In the genomic region with DNA sequence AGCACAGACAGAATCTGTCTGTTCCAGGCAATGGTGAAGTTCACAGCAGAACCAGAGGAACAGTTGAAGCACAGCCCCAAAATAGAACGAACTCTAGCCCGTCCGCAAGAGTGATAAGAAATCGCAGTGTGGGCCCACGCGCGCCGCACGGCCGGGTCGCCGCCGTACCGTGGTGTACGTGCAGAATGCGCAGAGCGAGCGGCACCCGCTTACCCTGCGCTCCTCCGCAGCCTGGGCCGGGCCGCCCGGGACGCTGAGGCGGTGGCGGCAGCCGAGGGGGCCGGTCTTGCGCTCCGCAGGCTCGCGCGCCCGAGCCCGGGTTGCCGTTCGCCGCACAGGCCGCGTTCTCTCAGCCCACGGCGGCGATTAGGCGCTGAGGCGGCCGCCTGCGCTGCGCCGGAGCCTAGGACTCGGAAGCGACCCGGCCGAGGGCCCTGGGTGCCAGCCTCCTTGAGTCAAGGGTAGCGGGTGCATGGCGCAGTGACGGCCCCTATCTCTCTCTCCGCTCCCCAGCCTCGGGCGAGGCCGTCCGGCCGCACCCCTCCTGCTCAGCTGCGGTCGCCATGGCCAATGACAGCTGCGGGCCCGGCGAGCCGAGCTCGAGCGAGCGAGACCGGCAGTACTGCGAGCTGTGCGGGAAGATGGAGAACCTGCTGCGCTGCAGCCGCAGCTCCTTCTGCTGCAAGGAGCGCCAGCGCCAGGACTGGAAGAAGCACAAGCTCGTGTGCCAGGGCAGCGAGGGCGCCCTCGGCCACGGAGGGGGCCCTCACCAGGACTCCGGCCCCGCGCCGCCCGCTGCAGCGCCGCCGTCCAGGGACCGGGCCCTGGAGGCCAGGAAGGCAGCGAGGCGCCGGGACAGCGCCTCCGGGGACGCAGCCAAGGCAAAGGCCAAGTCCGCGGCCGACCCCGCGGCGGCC, we compare ENCODE assay signal across 8 cellular contexts. TPM values are rescaled to one million over a fixed set of nuclear protein-coding genes. Genes with fewer than 3 reads are reported as not detected.
DNase-seq lines count a peak whose midpoint lies in the region; ATAC-seq and TF ChIP-seq lines count a peak whose summit lies in the region.

No MANE protein-coding gene starts in this region.

- peak overlapping the region; percentile 68 for H3K4me3 ChIP-seq in HEK293 (ENCODE audit: low read depth, low read length)
- H3K4me3 ChIP-seq in NB4 (ENCODE audit: low read depth, low read length) = peak overlapping the region; percentile 66
- peak overlapping the region; percentile 55 for H3K4me3 ChIP-seq in kidney epithelial cell (ENCODE audit: low read depth, low read length)

- peak overlapping the region; percentile 90 for H3K27ac ChIP-seq in HEK293 (ENCODE audit: extremely low read depth, low read depth, low read length)

- DNase-seq in GM04504 (ENCODE audit: low read depth) (peak; percentile 52), NB4 (ENCODE audit: low read depth) (peak; percentile 87), kidney epithelial cell (ENCODE audit: low read depth) (no peak), GM19240 (ENCODE audit: insufficient read length, low spot score) (no peak)
- DNase-seq in central memory CD4-positive, alpha-beta T cell = peak; percentile 62
- DNase-seq in stimulated activated CD4-positive, alpha-beta T cell treated with anti-CD3 and anti-CD28 coated beads, Interleukin-15, amount 100 ng/mL, for 24 hours = peak; percentile 79

- ATAC-seq in activated CD4-positive, CD25-positive, alpha-beta regulatory T cell treated with anti-CD3 and anti-CD28 coated beads, Interleukin-2, amount 50 U/mL, for 24 hours = peak; percentile 59 to 64

- peaks cover 4% of the 10 kb centered on the region for H3K4me1 ChIP-seq in HEK293 (ENCODE audit: control insufficient read depth, insufficient read depth, low read length)

- H3K9me3 ChIP-seq in HEK293 (ENCODE audit: control insufficient read depth, insufficient read depth, low read depth, low read length) = no peaks in the 10 kb centered on the region

- no peaks in the 10 kb centered on the region for H3K27me3 ChIP-seq in kidney epithelial cell (ENCODE audit: control insufficient read depth, insufficient read depth, low read length)

- POLR2A ChIA-PET in HEK293 (lab: Yijun Ruan, JAX) = interaction anchor here (0.6 to 3.4 kb wide), 7 partner anchors 9 to 82 kb away, joined by 3 to 29 read pairs (median 4); a partner anchor contains a TSS

- H3K36me3 ChIP-seq in HEK293 (ENCODE audit: control insufficient read depth in 2 of 2, insufficient read depth in 1 of 2, low read length in 2 of 2) = peaks cover 14 to 25% of the 10 kb centered on the region in 2 experiments
- H3K36me3 ChIP-seq in kidney epithelial cell (ENCODE audit: control insufficient read depth, insufficient read depth, low read length) = no peaks in the 10 kb centered on the region

- peak; percentile 36; the same call in 1 of the 2 replicates for TF ChIP-seq CTCF in HEK293 (tag by site-specific recombination; IDR thresholded peaks at IDR 0.05)
- no peak for TF ChIP-seq CTCF in NB4 (IDR thresholded peaks at IDR 0.05; ENCODE audit: low read depth, low read length)
- TF ChIP-seq CTCF in kidney epithelial cell (IDR thresholded peaks at IDR 0.05; ENCODE audit: insufficient read depth, low read length, poor library complexity, severe bottlenecking) = no peak

- CTCF ChIA-PET in HEK293 (lab: Yijun Ruan, JAX) = interaction anchor here (0.5 to 1.7 kb wide), 5 partner anchors 12 to 69 kb away, joined by 3 to 4 read pairs (median 3); no protein-coding TSS in a partner anchor

- no peak for TF ChIP-seq POLR2A in NB4 (IDR thresholded peaks at IDR 0.05; ENCODE audit: extremely low read depth, insufficient read length)

TF ChIP-seq in HEK293, 187 proteins besides CTCF, POLR2A, EP300 and RAD21 (continues in another document):
- peak; percentile 75; the same call in 1 of the 2 replicates for TF ChIP-seq HOXA7 (CRISPR knock-in tag; IDR thresholded peaks at IDR 0.05; ENCODE audit: borderline replicate concordance)
- TF ChIP-seq ZFHX2 (tag by site-specific recombination; conservative IDR thresholded peaks at IDR 0.05) = peak; percentile 23
- peak; percentile 79 for TF ChIP-seq ZNF335 (tag by site-specific recombination; conservative IDR thresholded peaks at IDR 0.05)
- TF ChIP-seq ZNF785 (tag by site-specific recombination; IDR thresholded peaks at IDR 0.05) = no peak
- no peak for TF ChIP-seq ZNF350 (tag by site-specific recombination; IDR thresholded peaks at IDR 0.05)
- peak; percentile 82 for TF ChIP-seq ZFP37 (tag by site-specific recombination; IDR thresholded peaks at IDR 0.05)
- TF ChIP-seq WT1 (tag by site-specific recombination; IDR thresholded peaks at IDR 0.05) = no peak
- TF ChIP-seq SP3 (tag by site-specific recombination; IDR thresholded peaks at IDR 0.05) = no peak
- TF ChIP-seq, protein P1, sequence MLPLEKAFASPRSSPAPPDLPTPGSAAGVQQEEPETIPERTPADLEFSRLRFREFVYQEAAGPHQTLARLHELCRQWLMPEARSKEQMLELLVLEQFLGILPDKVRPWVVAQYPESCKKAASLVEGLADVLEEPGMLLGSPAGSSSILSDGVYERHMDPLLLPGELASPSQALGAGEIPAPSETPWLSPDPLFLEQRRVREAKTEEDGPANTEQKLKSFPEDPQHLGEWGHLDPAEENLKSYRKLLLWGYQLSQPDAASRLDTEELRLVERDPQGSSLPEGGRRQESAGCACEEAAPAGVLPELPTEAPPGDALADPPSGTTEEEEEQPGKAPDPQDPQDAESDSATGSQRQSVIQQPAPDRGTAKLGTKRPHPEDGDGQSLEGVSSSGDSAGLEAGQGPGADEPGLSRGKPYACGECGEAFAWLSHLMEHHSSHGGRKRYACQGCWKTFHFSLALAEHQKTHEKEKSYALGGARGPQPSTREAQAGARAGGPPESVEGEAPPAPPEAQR (tag by site-specific recombination; IDR thresholded peaks at IDR 0.05) = no peak
- no peak for TF ChIP-seq BCL11A (tag by site-specific recombination; IDR thresholded peaks at IDR 0.05; ENCODE audit: low read depth)
- 0 out of 2 replicates have a peak, but pooled peaks have one; percentile 40 for TF ChIP-seq ZNF561 (tag by site-specific recombination; IDR thresholded peaks at IDR 0.05; ENCODE audit: borderline replicate concordance)
- no peak for TF ChIP-seq ZNF707 (tag by site-specific recombination; IDR thresholded peaks at IDR 0.05)
- no peak; the same call in 1 of the 2 replicates for TF ChIP-seq ZSCAN30 (tag by site-specific recombination; IDR thresholded peaks at IDR 0.05)
- TF ChIP-seq ZNF239 (tag by site-specific recombination; IDR thresholded peaks at IDR 0.05) = no peak
- TF ChIP-seq KLF10 (tag by site-specific recombination; IDR thresholded peaks at IDR 0.05) = 0 out of 2 replicates have a peak, but pooled peaks have one; percentile 21
- no peak for TF ChIP-seq ZNF10 (tag by site-specific recombination; IDR thresholded peaks at IDR 0.05)
- TF ChIP-seq ZNF610 (tag by site-specific recombination; IDR thresholded peaks at IDR 0.05; ENCODE audit: borderline replicate concordance) = 0 out of 2 replicates have a peak, but pooled peaks have one; percentile 27
- TF ChIP-seq, protein P2, sequence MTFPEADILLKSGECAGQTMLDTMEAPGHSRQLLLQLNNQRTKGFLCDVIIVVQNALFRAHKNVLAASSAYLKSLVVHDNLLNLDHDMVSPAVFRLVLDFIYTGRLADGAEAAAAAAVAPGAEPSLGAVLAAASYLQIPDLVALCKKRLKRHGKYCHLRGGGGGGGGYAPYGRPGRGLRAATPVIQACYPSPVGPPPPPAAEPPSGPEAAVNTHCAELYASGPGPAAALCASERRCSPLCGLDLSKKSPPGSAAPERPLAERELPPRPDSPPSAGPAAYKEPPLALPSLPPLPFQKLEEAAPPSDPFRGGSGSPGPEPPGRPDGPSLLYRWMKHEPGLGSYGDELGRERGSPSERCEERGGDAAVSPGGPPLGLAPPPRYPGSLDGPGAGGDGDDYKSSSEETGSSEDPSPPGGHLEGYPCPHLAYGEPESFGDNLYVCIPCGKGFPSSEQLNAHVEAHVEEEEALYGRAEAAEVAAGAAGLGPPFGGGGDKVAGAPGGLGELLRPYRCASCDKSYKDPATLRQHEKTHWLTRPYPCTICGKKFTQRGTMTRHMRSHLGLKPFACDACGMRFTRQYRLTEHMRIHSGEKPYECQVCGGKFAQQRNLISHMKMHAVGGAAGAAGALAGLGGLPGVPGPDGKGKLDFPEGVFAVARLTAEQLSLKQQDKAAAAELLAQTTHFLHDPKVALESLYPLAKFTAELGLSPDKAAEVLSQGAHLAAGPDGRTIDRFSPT (tag by site-specific recombination; IDR thresholded peaks at IDR 0.05) = no peak
- TF ChIP-seq ZNF132 (tag by site-specific recombination; IDR thresholded peaks at IDR 0.05; ENCODE audit: borderline replicate concordance) = no peak
- TF ChIP-seq, protein P3, sequence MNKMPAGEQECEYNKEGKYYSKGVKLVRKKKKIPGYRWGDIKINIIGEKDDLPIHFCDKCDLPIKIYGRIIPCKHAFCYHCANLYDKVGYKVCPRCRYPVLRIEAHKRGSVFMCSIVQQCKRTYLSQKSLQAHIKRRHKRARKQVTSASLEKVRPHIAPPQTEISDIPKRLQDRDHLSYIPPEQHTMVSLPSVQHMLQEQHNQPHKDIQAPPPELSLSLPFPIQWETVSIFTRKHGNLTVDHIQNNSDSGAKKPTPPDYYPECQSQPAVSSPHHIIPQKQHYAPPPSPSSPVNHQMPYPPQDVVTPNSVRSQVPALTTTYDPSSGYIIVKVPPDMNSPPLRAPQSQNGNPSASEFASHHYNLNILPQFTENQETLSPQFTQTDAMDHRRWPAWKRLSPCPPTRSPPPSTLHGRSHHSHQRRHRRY (tag by site-specific recombination; IDR thresholded peaks at IDR 0.05) = no peak
- TF ChIP-seq ZBTB20 (tag by site-specific recombination; IDR thresholded peaks at IDR 0.05) = peak; percentile 78
- no peak for TF ChIP-seq MEIS1 (CRISPR knock-in tag; IDR thresholded peaks at IDR 0.05; ENCODE audit: borderline replicate concordance)
- TF ChIP-seq ZNF555 (tag by site-specific recombination; conservative IDR thresholded peaks at IDR 0.05) = no peak
- TF ChIP-seq, protein P4, sequence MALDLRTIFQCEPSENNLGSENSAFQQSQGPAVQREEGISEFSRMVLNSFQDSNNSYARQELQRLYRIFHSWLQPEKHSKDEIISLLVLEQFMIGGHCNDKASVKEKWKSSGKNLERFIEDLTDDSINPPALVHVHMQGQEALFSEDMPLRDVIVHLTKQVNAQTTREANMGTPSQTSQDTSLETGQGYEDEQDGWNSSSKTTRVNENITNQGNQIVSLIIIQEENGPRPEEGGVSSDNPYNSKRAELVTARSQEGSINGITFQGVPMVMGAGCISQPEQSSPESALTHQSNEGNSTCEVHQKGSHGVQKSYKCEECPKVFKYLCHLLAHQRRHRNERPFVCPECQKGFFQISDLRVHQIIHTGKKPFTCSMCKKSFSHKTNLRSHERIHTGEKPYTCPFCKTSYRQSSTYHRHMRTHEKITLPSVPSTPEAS (tag by site-specific recombination; IDR thresholded peaks at IDR 0.05) = no peak
- no peak for TF ChIP-seq ZNF670 (tag by site-specific recombination; IDR thresholded peaks at IDR 0.05; ENCODE audit: low read depth)

RNA-seq across cellular contexts. Expression of a gene that starts 20.5 kb away (rescaled TPM):
- total RNA-seq in kidney epithelial cell = 18.5 and 27.4 TPM in 2 replicates

RNA-seq across cellular contexts. Expression of a gene that starts 24.4 kb away (rescaled TPM):
- total RNA-seq in kidney epithelial cell = 6.3 and 12.0 TPM in 2 replicates

RNA-seq across cellular contexts. Expression of a gene that starts 32.8 kb away (rescaled TPM):
- 26.4 and 26.6 TPM in 2 replicates for total RNA-seq in kidney epithelial cell

Comparison
In these comparisons a context has a peak if more than half of its experiments do, and no peak if none do; other contexts are left out.
1. DNase-seq: peak in GM04504 (single experiment), NB4 (single experiment), central memory CD4-positive, alpha-beta T cell (single experiment) and stimulated activated CD4-positive, alpha-beta T cell treated with anti-CD3 and anti-CD28 coated beads, Interleukin-15, amount 100 ng/mL, for 24 hours (single experiment); none in kidney epithelial cell (single experiment) and GM19240 (single experiment).
2. Peak in every context shown above with its lines, with median percentiles within 50 percentile points of each other: H3K4me3 ChIP-seq.